21 cellular contexts compared by ENCODE assay signal in genomic region chr2:42184346-42184745, GRCh38. TPM values are rescaled to one million over a fixed set of nuclear protein-coding genes. Genes with fewer than 3 reads are reported as not detected.
A peak's percentile ranks its signal among the peaks of the same experiment; 100 is the strongest.
DNase-seq lines count a peak whose midpoint lies in the region; ATAC-seq, FAIRE-seq and TF ChIP-seq lines count a peak whose summit lies in the region.
"Had no signal": no experiment of that assay in that cellular context is flagged by ENCODE, and none has a peak within 500 bp of the region (broad histone marks: within the 10 kb centered on the region; RNA-seq: fewer than 3 reads in every experiment).

No MANE protein-coding gene starts in this region.

- no peaks in the 10 kb centered on the region for H3K9me3 ChIP-seq in OCI-LY7 (ENCODE audit: low read length)
- H3K9me3 ChIP-seq in H1 (ENCODE audit: insufficient read depth in 2 of 2, low read depth in 1 of 2, low read length in 1 of 2), result no peaks in the 10 kb centered on the region
- no peaks in the 10 kb centered on the region for H3K9me3 ChIP-seq in osteoblast (ENCODE audit: low read depth, low read length)
- no peaks in the 10 kb centered on the region for H3K9me3 ChIP-seq in upper lobe of left lung
- H3K9me3 ChIP-seq: gastrocnemius medialis, vagina had no signal

- TF ChIP-seq EP300 in H1 (IDR thresholded peaks at IDR 0.05; ENCODE audit: borderline replicate concordance in 1 of 2, low read depth in 2 of 2, low read length in 2 of 2) (no peak), upper lobe of left lung (IDR thresholded peaks at IDR 0.05) (no peak)

- no peak overlapping the region for H2BK120ac ChIP-seq in H1 (replicated peaks; ENCODE audit: low read depth, low read length)

- H3K27ac Mint-ChIP-seq in activated T-cell treated with anti-CD3 and anti-CD28 coated beads, Interleukin-2, amount 50 U/mL, for 24 hours, result peak overlapping the region; percentile 62

- peaks cover 16% of the 10 kb centered on the region for H3K4me1 ChIP-seq in OCI-LY7 (ENCODE audit: insufficient read depth, low read length, poor library complexity, severe bottlenecking)
- H3K4me1 ChIP-seq in H1 (replicated peaks in 1 of 4; ENCODE audit: control insufficient read depth in 3 of 4, insufficient read depth in 4 of 4, low read length in 3 of 4), result peaks cover 0 to 3% (median 0%) of the 10 kb centered on the region in 4 experiments; a peak in 1 of 7 replicates
- peaks cover 35% of the 10 kb centered on the region for H3K4me1 ChIP-seq in osteoblast (ENCODE audit: insufficient read depth, low read length)
- H3K4me1 ChIP-seq in upper lobe of left lung, result peaks cover 11 to 27% (median 16%) of the 10 kb centered on the region in 4 donors
- H3K4me1 ChIP-seq: gastrocnemius medialis had no signal

- ATAC-seq in upper lobe of left lung (ENCODE audit: low FRiP score in 2 of 2) (no peak), GM21825 (IDR thresholded peaks at IDR 0.05; ENCODE audit: unreplicated experiment) (no peak)
- ATAC-seq: esophagus mucosa, gastrocnemius medialis had no signal

- WGBS in H1 (ENCODE audit: extremely low coverage in 1 of 2, insufficient coverage in 1 of 2, insufficient read length in 1 of 2, insufficient replicate concordance in 2 of 2, low coverage in 1 of 2, low lambda C conversion rate in 2 of 2, missing lambda C conversion rate in 1 of 2), 2 experiments, result 79 to 100% methylated on average over 1 to 3 of the region's 3 CpGs
- WGBS in upper lobe of left lung, 2 donors, result 91 to 98% methylated on average over 2 to 3 of the region's 3 CpGs

- no peaks in the 10 kb centered on the region for H3K9me3 Mint-ChIP-seq in activated T-cell treated with anti-CD3 and anti-CD28 coated beads, Interleukin-2, amount 50 U/mL, for 24 hours

- H3K4me3 Mint-ChIP-seq in activated T-cell treated with anti-CD3 and anti-CD28 coated beads, Interleukin-2, amount 50 U/mL, for 24 hours, result no peak overlapping the region

- no peaks in the 10 kb centered on the region for H3K23me2 ChIP-seq in H1 (ENCODE audit: low read depth, low read length)

- H3K79me1 ChIP-seq in H1 (ENCODE audit: low read depth, low read length), result no peaks in the 10 kb centered on the region

- H3K4me3 ChIP-seq in OCI-LY7 (ENCODE audit: low read depth, low read length, poor library complexity, severe bottlenecking) (no peak overlapping the region), H1 (ENCODE audit: extremely low read depth in 1 of 4, insufficient read depth in 2 of 4, low read depth in 3 of 4, low read length in 4 of 4) (no peak overlapping the region), osteoblast (ENCODE audit: insufficient read depth, low read length) (no peak overlapping the region), upper lobe of left lung (no peak overlapping the region)
- H3K4me3 ChIP-seq: gastrocnemius medialis, vagina had no signal

- H3K9me2 ChIP-seq in OCI-LY7 (ENCODE audit: insufficient read depth, low read length), result no peaks in the 10 kb centered on the region

- POLR2A ChIA-PET in OCI-LY7 (lab: Charles Lee) (no interaction called here), H1 (lab: Charles Lee; ENCODE audit: partially characterized antibody) (no interaction called here)

- H4K20me1 ChIP-seq in OCI-LY7 (ENCODE audit: insufficient read depth, low read length) (0 out of 2 replicates have a peak, but pooled peaks cover 5% of the 10 kb centered on the region), H1 (replicated peaks in 1 of 2; ENCODE audit: control insufficient read depth in 1 of 2, insufficient read depth in 2 of 2, low read length in 2 of 2) (peaks cover 3 to 6% of the 10 kb centered on the region in 2 experiments), osteoblast (ENCODE audit: insufficient read depth, low read length) (peaks cover 7% of the 10 kb centered on the region)

- H2AK5ac ChIP-seq in H1 (ENCODE audit: low read depth, low read length), result no peak overlapping the region

- no TSS peak for BruUV-seq in OCI-LY7 (replicated peaks; lab: Mats Ljungman, UMichigan)

- H3K4ac ChIP-seq in H1 (replicated peaks; ENCODE audit: insufficient read length, low read depth, low read length), result no peak overlapping the region

- H3K27ac ChIP-seq in OCI-LY7 (ENCODE audit: low read depth, low read length, poor library complexity, severe bottlenecking) (no peak overlapping the region), H1 (ENCODE audit: low read depth, low read length) (no peak overlapping the region), osteoblast (ENCODE audit: low read depth, low read length) (peak overlapping the region; percentile 71), upper lobe of left lung (no peak overlapping the region)
- H3K27ac ChIP-seq: gastrocnemius medialis, vagina had no signal

- H2AFZ ChIP-seq in OCI-LY7 (ENCODE audit: low read length) (no peak overlapping the region), H1 (ENCODE audit: low read length) (no peak overlapping the region), osteoblast (ENCODE audit: low read length) (no peak overlapping the region)

- H2BK12ac ChIP-seq in H1 (ENCODE audit: low read depth, low read length), result no peak overlapping the region

- peaks cover 6% of the 10 kb centered on the region; the same call in 1 of the 2 replicates for H3K36me3 ChIP-seq in OCI-LY7 (ENCODE audit: insufficient read depth, low read length)
- H3K36me3 ChIP-seq in H1 (ENCODE audit: control insufficient read depth in 2 of 4, insufficient read depth in 4 of 4, low read length in 3 of 4), result peaks cover 0 to 3% (median 0%) of the 10 kb centered on the region in 4 experiments; a peak in 2 of 8 replicates
- peaks cover 3% of the 10 kb centered on the region for H3K36me3 ChIP-seq in osteoblast (ENCODE audit: insufficient read depth, low read length)
- H3K36me3 ChIP-seq in upper lobe of left lung, result no peaks in the 10 kb centered on the region
- H3K36me3 ChIP-seq: gastrocnemius medialis, vagina had no signal

- H3K56ac ChIP-seq in H1 (replicated peaks; ENCODE audit: insufficient read length, low read depth, low read length), result no peak overlapping the region

- H2BK20ac ChIP-seq in H1 (ENCODE audit: low read length), result no peak overlapping the region

- TF ChIP-seq RAD21 in H1 (IDR thresholded peaks at IDR 0.05 in 1 of 2, conservative IDR thresholded peaks at IDR 0.05 in 1 of 2; ENCODE audit: low read depth in 2 of 2, low read length in 2 of 2), result peak; percentile 3 to 26; a peak in 1 of 4 replicates

- H4K5ac ChIP-seq in H1 (ENCODE audit: insufficient read length, low read depth, low read length), result no peak overlapping the region

- intact Hi-C loops in OCI-LY7 (cut with micrococcal nuclease; ENCODE audit: unreplicated experiment), result no loop called here

- H3K4me1 Mint-ChIP-seq in activated T-cell treated with anti-CD3 and anti-CD28 coated beads, Interleukin-2, amount 50 U/mL, for 24 hours (ENCODE audit: low read depth), result peaks cover 84% of the 10 kb centered on the region

- H2BK15ac ChIP-seq in H1 (ENCODE audit: low read length), result no peak overlapping the region

- no peak overlapping the region for H4K8ac ChIP-seq in H1 (ENCODE audit: extremely low read depth, insufficient read depth, low read length)

- TF ChIP-seq POLR2A in H1 (IDR thresholded peaks at IDR 0.05; ENCODE audit: control extremely low read depth in 1 of 2, low read depth in 2 of 2, low read length in 2 of 2) (no peak), upper lobe of left lung (IDR thresholded peaks at IDR 0.05) (no peak)

- H3K23ac ChIP-seq in H1 (ENCODE audit: insufficient read length), result no peak overlapping the region

- peaks cover 45% of the 10 kb centered on the region for H3K36me3 Mint-ChIP-seq in activated T-cell treated with anti-CD3 and anti-CD28 coated beads, Interleukin-2, amount 50 U/mL, for 24 hours (ENCODE audit: low read depth)

- no peak overlapping the region for H3K18ac ChIP-seq in H1 (ENCODE audit: extremely low read depth, low read length)

- TF ChIP-seq CTCF in OCI-LY7 (conservative IDR thresholded peaks at IDR 0.05; ENCODE audit: low read length), result 0 out of 2 replicates have a peak, but pooled peaks have one; percentile 17
- peak; percentile 14 to 40 (median 36); a peak in 3 of 4 replicates for TF ChIP-seq CTCF in H1 (IDR thresholded peaks at IDR 0.05; ENCODE audit: control extremely low read depth in 1 of 3, insufficient read depth in 1 of 3, low read depth in 1 of 3, low read length in 3 of 3)
- TF ChIP-seq CTCF in osteoblast (IDR thresholded peaks at IDR 0.05; ENCODE audit: extremely low read depth, low read depth, low read length), result no peak
- no peak for TF ChIP-seq CTCF in upper lobe of left lung (IDR thresholded peaks at IDR 0.05)

- no peaks in the 10 kb centered on the region for H3K27me3 Mint-ChIP-seq in activated T-cell treated with anti-CD3 and anti-CD28 coated beads, Interleukin-2, amount 50 U/mL, for 24 hours

- no peak overlapping the region for H3K9ac ChIP-seq in H1 (replicated peaks in 1 of 4; ENCODE audit: extremely low read depth in 1 of 4, low read depth in 3 of 4, low read length in 3 of 4)

- H2BK5ac ChIP-seq in H1 (ENCODE audit: low read depth, low read length), result no peak overlapping the region

- H3K27me3 ChIP-seq in H1 (replicated peaks in 1 of 4; ENCODE audit: control insufficient read depth in 3 of 4, extremely low read depth in 1 of 4, insufficient read depth in 3 of 4, low read length in 3 of 4) (no peaks in the 10 kb centered on the region), osteoblast (ENCODE audit: insufficient read depth, low read length) (no peaks in the 10 kb centered on the region), upper lobe of left lung (no peaks in the 10 kb centered on the region)
- H3K27me3 ChIP-seq: gastrocnemius medialis, vagina had no signal

- CTCF ChIA-PET in OCI-LY7 (lab: Charles Lee; ENCODE audit: unreplicated experiment) (interaction anchor here (1.0 kb wide), 1 partner anchor 10 kb away, joined by 3 read pairs; no protein-coding TSS in a partner anchor), H1 (lab: Charles Lee; ENCODE audit: partially characterized antibody) (interaction anchor here (1.6 to 5.0 kb wide), 3 partner anchors 11 to 89 kb away, joined by 5 to 23 read pairs (median 21); no protein-coding TSS in a partner anchor)

- H3K79me2 ChIP-seq in OCI-LY7 (ENCODE audit: insufficient read depth, low read depth, low read length) (peaks cover 27% of the 10 kb centered on the region; the same call in 1 of the 2 replicates), H1 (ENCODE audit: control insufficient read depth in 1 of 2, insufficient read depth in 2 of 2, low read length in 2 of 2) (peaks cover 0 to 95% of the 10 kb centered on the region in 2 experiments; a peak in 3 of 4 replicates), osteoblast (ENCODE audit: insufficient read depth, low read length) (peaks cover 88% of the 10 kb centered on the region)

- no peak overlapping the region for H4K91ac ChIP-seq in H1 (replicated peaks; ENCODE audit: insufficient read length, low read length)

- no peak overlapping the region for H3K14ac ChIP-seq in H1 (ENCODE audit: insufficient read length)

- no peak overlapping the region for H3K4me2 ChIP-seq in OCI-LY7 (ENCODE audit: low read length)
- H3K4me2 ChIP-seq in H1 (ENCODE audit: insufficient read depth in 1 of 2, low read depth in 2 of 2, low read length in 2 of 2), result no peak overlapping the region
- no peak overlapping the region for H3K4me2 ChIP-seq in osteoblast (ENCODE audit: insufficient read depth, low read length)

- no peak for DNase-seq in activated T-cell treated with anti-CD3 and anti-CD28 coated beads, Interleukin-2, amount 50 U/mL, for 24 hours
- DNase-seq in activated T-cell treated with anti-CD3 and anti-CD28 coated beads for 4 hours (no peak), OCI-LY7 (ENCODE audit: low spot score) (no peak), H1 (ENCODE audit: low read depth in 1 of 2, low spot score in 2 of 2) (no peak), osteoblast (ENCODE audit: insufficient read length, low spot score, missing footprints) (no peak), upper lobe of left lung (no peak), GOT3 (lab: John Stamatoyannopoulos, UW) (no peak)
- DNase-seq: activated CD4-positive, CD25-positive, alpha-beta regulatory T cell; activated effector memory CD4-positive, alpha-beta T cell treated with Interleukin-2 at 50 U/mL for 16 hours; amygdala; C1 segment of cervical spinal cord; cerebellar nuclear complex; gastrocnemius medialis; NCI-H1105 treated with DMSO at 0.1 percent for 48 hours; NCI-H524 treated with DMSO at 0.1 percent for 48 hours; Right ventricle myocardium superior; stimulated activated CD4-positive, alpha-beta T cell treated with anti-CD3 and anti-CD28 coated beads, Interleukin-4, amount 100 ng/mL, for 24 hours; T-helper 1 cell had no signal

- no peak for FAIRE-seq in H1 (lab: Jason Lieb, UNC)

RNA-seq across cellular contexts. Expression of gene EML4, which starts 15.2 kb away (rescaled TPM):
- total RNA-seq in OCI-LY7 (2014; rRNA removed; shearing (Covaris generic)), result 36.6 and 37.1 TPM in 2 replicates
- total RNA-seq in OCI-LY7 (2022) (43.2 and 47.7 TPM in 2 replicates), osteoblast (91.9 and 94.9 TPM in 2 replicates), upper lobe of left lung (10 to 100 TPM; 42.7 to 96.9 (median 62.0) TPM)
- 99.4 and 104 TPM in 2 replicates for total RNA-seq in H1 (2021; fragmentation: NEBNext Ultra II Directional; extraction: Animal tissue kit (Norgen Biotek cat#: 25700))
- 32.5 and 50.1 TPM in 2 replicates for polyA plus RNA-seq in H1 (2011; rRNA removed)
- polyA plus RNA-seq in H1 (2011; cell fraction: cytosol; rRNA removed), result 57.1 TPM
- 40.2 TPM for polyA plus RNA-seq in H1 (2011; cell fraction: nucleus; rRNA removed)
- polyA plus RNA-seq in H1 (2012, experiment 1 of 2), result 45.0 to 64.5 TPM (median 52.5 TPM) in 4 replicates
- polyA plus RNA-seq in H1 (2012, experiment 2 of 2), result 3.5 TPM
- 57.5 TPM for polyA plus RNA-seq in H1 (2013, experiment 1 of 2)
- polyA plus RNA-seq in H1 (2013, experiment 2 of 2), result 54.2 TPM
- 111 and 154 TPM in 2 replicates for polyA minus RNA-seq in H1 (2011; rRNA and poly(A)+ RNA removed)
- polyA minus RNA-seq in H1 (2011; cell fraction: cytosol; rRNA and poly(A)+ RNA removed), result 50.1 TPM
- polyA minus RNA-seq in H1 (2011; cell fraction: nucleus; rRNA and poly(A)+ RNA removed), result 101 TPM

Comparison
In these comparisons a context has a peak if more than half of its experiments do, and no peak if none do; other contexts are left out.
1. CTCF ChIP-seq: peak in OCI-LY7 (single experiment) and H1 (3 of 3); none in osteoblast (single experiment) and upper lobe of left lung (0 of 6).